22 cellular contexts compared by ENCODE assay signal in genomic region chr2:159659474-159659873, GRCh38.
"Had no signal": no experiment of that assay in that cellular context is flagged by ENCODE, and none has a peak within 500 bp of the region (broad histone marks: within the 10 kb centered on the region; RNA-seq: fewer than 3 reads in every experiment).

No MANE protein-coding gene starts in this region.

- H3K4me1 ChIP-seq: foreskin keratinocyte, psoas muscle, spleen, tibial nerve, vagina had no signal

- H3K27ac ChIP-seq: foreskin keratinocyte, hepatocyte, psoas muscle, testis, upper lobe of right lung, vagina had no signal

- H3K27me3 ChIP-seq: foreskin keratinocyte, hepatocyte, right lobe of liver, spleen, testis, tibial nerve, upper lobe of right lung, vagina had no signal

- H3K36me3 ChIP-seq: right lobe of liver, spleen, tibial nerve, upper lobe of right lung, vagina had no signal

- H3K9me3 ChIP-seq: psoas muscle, right lobe of liver, testis had no signal

- DNase-seq: dermis blood vessel endothelial cell; effector CD4-positive, alpha-beta T cell; endodermal cell; erythroblast; foreskin keratinocyte; left colon; left ventricle myocardium superior; mesenchymal stem cell; midbrain; retina; right lobe of liver; spleen; stimulated activated CD4-positive, alpha-beta T cell treated with anti-CD3 and anti-CD28 coated beads, Interleukin-15, amount 100 ng/mL, for 24 hours; stimulated activated CD4-positive, alpha-beta T cell treated with anti-CD3 and anti-CD28 coated beads, Interleukin-1b, Interleukin-23, amount 100 ng/mL, for 48 hours; stimulated activated CD4-positive, alpha-beta T cell treated with anti-CD3 and anti-CD28 coated beads, Interleukin-4, amount 100 ng/mL, for 24 hours; upper lobe of right lung had no signal

- H3K4me3 ChIP-seq: hepatocyte, lung, psoas muscle, right lobe of liver, spleen, testis, tibial nerve, upper lobe of right lung, vagina had no signal
